In the genomic region with DNA sequence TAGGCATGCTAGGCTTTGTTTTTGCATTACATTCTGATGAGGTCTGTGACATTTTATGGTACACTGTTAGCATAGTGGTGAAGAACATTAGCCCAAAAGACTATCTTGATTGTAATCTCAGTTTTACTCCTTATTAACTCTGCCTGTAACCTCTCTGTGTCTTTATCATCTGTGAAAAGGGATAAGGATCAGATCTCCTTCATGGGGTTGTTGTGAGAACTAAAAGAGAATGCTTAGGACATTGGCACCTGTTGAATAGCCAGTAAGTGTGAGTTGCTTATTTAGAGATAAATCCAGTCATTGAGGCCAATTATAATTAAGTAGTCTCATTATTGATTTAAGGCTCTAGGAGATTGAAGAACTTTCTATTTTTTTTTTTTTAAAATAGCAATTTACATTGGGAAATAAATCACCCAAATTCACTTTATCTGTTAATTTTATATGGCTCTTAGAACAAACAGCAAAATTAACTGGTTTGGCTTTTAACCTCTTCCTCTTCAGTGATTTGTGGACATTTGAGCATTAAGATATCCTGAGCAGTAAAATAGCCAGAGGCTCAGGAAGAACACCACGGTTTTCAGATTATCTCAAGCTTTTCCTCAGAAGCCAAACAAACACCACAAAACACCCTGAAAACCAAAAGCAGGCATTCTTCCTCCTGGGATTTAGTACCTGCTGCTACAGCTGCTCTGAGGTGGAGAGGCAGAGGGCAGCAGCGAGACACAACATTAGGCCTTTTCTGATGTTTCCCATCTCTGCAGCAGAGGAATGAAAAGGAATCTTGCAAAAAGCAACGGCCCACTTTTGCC, we compare ENCODE assay signal across 8 cellular contexts.
A peak's percentile ranks its signal among the peaks of the same experiment; 100 is the strongest.
DNase-seq lines count a peak whose midpoint lies in the region; ATAC-seq, FAIRE-seq and TF ChIP-seq lines count a peak whose summit lies in the region.

No MANE protein-coding gene starts in this region.

- H2AFZ ChIP-seq in keratinocyte (ENCODE audit: control insufficient read depth, low read length): no peak overlapping the region

- H3K27me3 ChIP-seq in H7 (ENCODE audit: control insufficient read depth, insufficient read depth, low read length) (no peaks in the 10 kb centered on the region), keratinocyte (ENCODE audit: control insufficient read depth, extremely low read depth, insufficient read depth, low read length) (no peaks in the 10 kb centered on the region)

- DNase-seq in AG10803 (ENCODE audit: low read depth): peak; percentile 35
- DNase-seq in H7: peak; percentile 74
- no peak for DNase-seq in keratinocyte (ENCODE audit: low read depth, low spot score)
- no peak for DNase-seq in RCC 7860 (ENCODE audit: low spot score)
- no peak for DNase-seq in ureter (ENCODE audit: low spot score)

- no peaks in the 10 kb centered on the region for H3K79me2 ChIP-seq in keratinocyte (ENCODE audit: control insufficient read depth, insufficient read depth, low read length)

- H3K4me3 ChIP-seq in AG10803 (ENCODE audit: low read length): no peak overlapping the region
- H3K4me3 ChIP-seq in H7 (ENCODE audit: insufficient read depth, low read depth, low read length): no peak overlapping the region
- H3K4me3 ChIP-seq in keratinocyte (ENCODE audit: control insufficient read depth in 2 of 3, extremely low read depth in 1 of 3, insufficient read depth in 2 of 3, low read depth in 1 of 3, low read length in 3 of 3): no peak overlapping the region

- no peaks in the 10 kb centered on the region for H3K9me1 ChIP-seq in keratinocyte (ENCODE audit: control insufficient read depth, extremely low read depth, insufficient read depth, low read length)

- H4K20me1 ChIP-seq in keratinocyte (ENCODE audit: control insufficient read depth, extremely low read depth, insufficient read depth, low read length): no peaks in the 10 kb centered on the region

- H3K9ac ChIP-seq in keratinocyte (ENCODE audit: control insufficient read depth, extremely low read depth, insufficient read depth, low read length): no peak overlapping the region

- H3K4me1 ChIP-seq in keratinocyte (ENCODE audit: control insufficient read depth, extremely low read depth, insufficient read depth, low read length): no peaks in the 10 kb centered on the region

- dilution Hi-C loops in keratinocyte (cut with MboI; ENCODE audit: extremely low pct_ligation_motif_present, low sequenced_read_pairs): no loop called here

- no peaks in the 10 kb centered on the region for H3K36me3 ChIP-seq in H7 (replicated peaks; ENCODE audit: control insufficient read depth, insufficient read depth, low read length)
- H3K36me3 ChIP-seq in keratinocyte (ENCODE audit: control insufficient read depth in 2 of 2, extremely low read depth in 1 of 2, insufficient read depth in 2 of 2, low read length in 2 of 2): peaks cover 2 to 8% of the 10 kb centered on the region in 2 experiments

- peak; percentile 49 for FAIRE-seq in keratinocyte (lab: Jason Lieb, UNC)
- FAIRE-seq in RCC 7860 (lab: Jason Lieb, UNC): no peak

- peak overlapping the region; percentile 81 for H3K27ac ChIP-seq in VCaP
- no peak overlapping the region for H3K27ac ChIP-seq in keratinocyte (ENCODE audit: control insufficient read depth, insufficient read depth, low read length)

- no peak overlapping the region for H3K4me2 ChIP-seq in keratinocyte (ENCODE audit: control insufficient read depth, extremely low read depth, insufficient read depth, low read depth, low read length)

- H3K9me3 ChIP-seq in keratinocyte (ENCODE audit: control insufficient read depth, low read depth, low read length): no peaks in the 10 kb centered on the region

- ATAC-seq in GM18517 (IDR thresholded peaks at IDR 0.05; ENCODE audit: unreplicated experiment): no peak
- no peak for ATAC-seq in HG03520 (IDR thresholded peaks at IDR 0.05; ENCODE audit: unreplicated experiment)

- TF ChIP-seq CTCF in AG10803 (conservative IDR thresholded peaks at IDR 0.05; ENCODE audit: low read length) (peak; percentile 57), VCaP (conservative IDR thresholded peaks at IDR 0.05) (peak; percentile 78), keratinocyte (optimal IDR thresholded peaks at IDR 0.05 in 1 of 3, IDR thresholded peaks at IDR 0.05 in 1 of 3, conservative IDR thresholded peaks at IDR 0.05 in 1 of 3; ENCODE audit: extremely low read depth in 1 of 3, insufficient read depth in 2 of 3, low read length in 3 of 3) (peak; percentile 43 to 69 (median 46))

Comparison
In these comparisons a context has a peak if more than half of its experiments do, and no peak if none do; other contexts are left out.
1. DNase-seq: peak in AG10803 (single experiment) and H7 (single experiment); none in keratinocyte (single experiment), RCC 7860 (single experiment) and ureter (single experiment).
2. Peak in every context shown above with its lines, with median percentiles within 50 percentile points of each other: CTCF ChIP-seq.